In genomic region chr1:97144527-97144926, GRCh38 we compare ENCODE assay signal across 11 cellular contexts.
DNase-seq lines count a peak whose midpoint lies in the region; ATAC-seq and TF ChIP-seq lines count a peak whose summit lies in the region.
"Had no signal": no experiment of that assay in that cellular context is flagged by ENCODE, and none has a peak within 500 bp of the region (broad histone marks: within the 10 kb centered on the region; RNA-seq: fewer than 3 reads in every experiment).

No MANE protein-coding gene starts in this region.

- DNase-seq in HCEC 1CT (peak; percentile 89), adipocyte (ENCODE audit: low read depth) (peak; percentile 46), fibroblast of lung (ENCODE audit: low read depth in 2 of 2) (peak; percentile 68 to 87), retinal pigment epithelial cell (ENCODE audit: low read depth) (peak; percentile 93), tibial artery (no peak), LoVo (ENCODE audit: low spot score) (no peak), ureter (ENCODE audit: low spot score) (no peak)
- DNase-seq: sigmoid colon had no signal

- H3K9me3 ChIP-seq in adipocyte (ENCODE audit: control insufficient read depth, low read length) (no peaks in the 10 kb centered on the region), fibroblast of lung (ENCODE audit: control insufficient read depth, insufficient read depth, low read depth, low read length) (no peaks in the 10 kb centered on the region), tibial artery (no peaks in the 10 kb centered on the region)
- H3K9me3 ChIP-seq: sigmoid colon, vagina had no signal

- H3K79me2 ChIP-seq in fibroblast of lung (ENCODE audit: control insufficient read depth, insufficient read depth, low read length) = no peaks in the 10 kb centered on the region

- H3K27me3 ChIP-seq in adipocyte (replicated peaks; ENCODE audit: control insufficient read depth, insufficient read depth, low read length) = no peaks in the 10 kb centered on the region
- no peaks in the 10 kb centered on the region for H3K27me3 ChIP-seq in fibroblast of lung (ENCODE audit: control insufficient read depth, insufficient read depth, low read length)
- H3K27me3 ChIP-seq in tibial artery = no peaks in the 10 kb centered on the region
- H3K27me3 ChIP-seq: cardiac muscle cell, sigmoid colon, vagina had no signal

- H3K36me3 ChIP-seq in adipocyte (ENCODE audit: control insufficient read depth, insufficient read depth, low read length, severe bottlenecking) = no peaks in the 10 kb centered on the region
- no peaks in the 10 kb centered on the region for H3K36me3 ChIP-seq in fibroblast of lung (ENCODE audit: control insufficient read depth, insufficient read depth, low read length)
- no peaks in the 10 kb centered on the region for H3K36me3 ChIP-seq in tibial artery
- H3K36me3 ChIP-seq: cardiac muscle cell, sigmoid colon, vagina had no signal

- ATAC-seq in GM18867 (IDR thresholded peaks at IDR 0.05; ENCODE audit: unreplicated experiment) = no peak

- no peak overlapping the region for H3K9ac ChIP-seq in adipocyte (ENCODE audit: low read length)
- H3K9ac ChIP-seq in fibroblast of lung (ENCODE audit: insufficient read depth, low read length) = no peak overlapping the region

- peak overlapping the region; percentile 10 for H3K4me3 ChIP-seq in adipocyte (ENCODE audit: low read length)
- H3K4me3 ChIP-seq in fibroblast of lung (replicated peaks in 1 of 4; ENCODE audit: control extremely low read depth in 1 of 4, insufficient read depth in 1 of 4, low read depth in 3 of 4, low read length in 4 of 4) = no peak overlapping the region
- H3K4me3 ChIP-seq in retinal pigment epithelial cell (ENCODE audit: low read length) = no peak overlapping the region
- H3K4me3 ChIP-seq in tibial artery = no peak overlapping the region
- H3K4me3 ChIP-seq: cardiac muscle cell, sigmoid colon, vagina had no signal

- H3K4me2 ChIP-seq in fibroblast of lung (ENCODE audit: extremely low read depth, insufficient read depth, low read length) = peak overlapping the region; percentile 63

- no peaks in the 10 kb centered on the region for H4K20me1 ChIP-seq in fibroblast of lung (ENCODE audit: control insufficient read depth, extremely low read depth, insufficient read depth, low read length)

- no peak overlapping the region for H2AFZ ChIP-seq in fibroblast of lung (ENCODE audit: low read length)

- H3K4me1 ChIP-seq in adipocyte (ENCODE audit: control insufficient read depth, insufficient read depth, low read length) (peaks cover 31% of the 10 kb centered on the region), fibroblast of lung (ENCODE audit: control insufficient read depth, extremely low read depth, insufficient read depth, low read length) (peaks cover 5% of the 10 kb centered on the region), tibial artery (no peaks in the 10 kb centered on the region)

- intact Hi-C loops in tibial artery (cut with DNase I; ENCODE audit: low total_unique reads) = no loop called here

- TF ChIP-seq CTCF in fibroblast of lung (conservative IDR thresholded peaks at IDR 0.05 in 1 of 2, IDR thresholded peaks at IDR 0.05 in 1 of 2; ENCODE audit: low read depth in 1 of 2, low read length in 2 of 2) (no peak), retinal pigment epithelial cell (conservative IDR thresholded peaks at IDR 0.05; ENCODE audit: low read depth, low read length) (no peak), tibial artery (IDR thresholded peaks at IDR 0.05) (no peak)

- H3K27ac ChIP-seq in fibroblast of lung (ENCODE audit: insufficient read depth, low read length) = no peak overlapping the region
- no peak overlapping the region for H3K27ac ChIP-seq in tibial artery
- H3K27ac ChIP-seq: cardiac muscle cell, sigmoid colon, vagina had no signal

Comparison
In these comparisons a context has a peak if more than half of its experiments do, and no peak if none do; other contexts are left out.
1. DNase-seq: peak in HCEC 1CT (single experiment), adipocyte (single experiment), fibroblast of lung (2 of 2) and retinal pigment epithelial cell (single experiment); none in tibial artery (0 of 2), LoVo (single experiment) and ureter (single experiment).